Comparison of ENCODE assay signal across 1 cellular context in the genomic region with DNA sequence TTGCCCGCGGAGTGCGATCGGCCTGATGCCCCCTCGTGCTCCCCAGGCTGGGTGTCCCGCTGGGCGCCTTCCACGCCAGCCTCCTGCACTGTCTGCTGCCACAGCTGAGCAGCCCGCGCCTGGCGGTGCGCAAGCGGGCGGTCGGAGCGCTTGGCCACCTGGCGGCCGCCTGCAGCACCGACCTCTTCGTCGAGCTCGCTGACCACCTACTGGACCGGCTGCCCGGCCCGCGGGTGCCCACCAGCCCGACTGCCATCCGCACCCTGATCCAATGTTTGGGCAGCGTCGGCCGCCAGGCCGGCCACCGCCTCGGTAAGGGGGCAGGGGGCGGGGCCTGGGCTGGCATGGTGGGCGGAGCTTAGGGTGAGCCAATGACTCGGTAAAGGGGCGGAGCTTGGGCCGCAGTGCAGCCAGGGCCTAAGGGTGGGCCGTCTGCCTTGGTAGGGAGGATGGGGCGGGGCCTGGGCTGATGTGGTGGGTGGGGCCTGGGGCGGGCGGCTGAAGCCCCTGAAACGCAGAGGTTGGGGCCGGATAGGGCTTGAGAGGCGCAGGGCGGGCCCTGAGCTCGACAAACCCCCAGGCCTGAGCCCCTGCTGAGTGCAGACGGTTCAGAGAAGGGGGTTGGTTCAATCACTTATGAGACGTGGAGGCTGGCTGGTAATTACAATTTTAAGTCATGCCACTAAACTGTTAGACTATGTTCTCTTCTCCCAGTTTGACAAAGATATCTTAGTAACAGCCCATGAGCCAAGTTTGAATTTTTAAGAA.
TF ChIP-seq lines count a peak whose summit lies in the region.

No MANE protein-coding gene starts in this region.

TF ChIP-seq in HepG2, 621 proteins besides CTCF, POLR2A, EP300 and RAD21 (continued from another document and continues in another):
- TF ChIP-seq, protein P1, sequence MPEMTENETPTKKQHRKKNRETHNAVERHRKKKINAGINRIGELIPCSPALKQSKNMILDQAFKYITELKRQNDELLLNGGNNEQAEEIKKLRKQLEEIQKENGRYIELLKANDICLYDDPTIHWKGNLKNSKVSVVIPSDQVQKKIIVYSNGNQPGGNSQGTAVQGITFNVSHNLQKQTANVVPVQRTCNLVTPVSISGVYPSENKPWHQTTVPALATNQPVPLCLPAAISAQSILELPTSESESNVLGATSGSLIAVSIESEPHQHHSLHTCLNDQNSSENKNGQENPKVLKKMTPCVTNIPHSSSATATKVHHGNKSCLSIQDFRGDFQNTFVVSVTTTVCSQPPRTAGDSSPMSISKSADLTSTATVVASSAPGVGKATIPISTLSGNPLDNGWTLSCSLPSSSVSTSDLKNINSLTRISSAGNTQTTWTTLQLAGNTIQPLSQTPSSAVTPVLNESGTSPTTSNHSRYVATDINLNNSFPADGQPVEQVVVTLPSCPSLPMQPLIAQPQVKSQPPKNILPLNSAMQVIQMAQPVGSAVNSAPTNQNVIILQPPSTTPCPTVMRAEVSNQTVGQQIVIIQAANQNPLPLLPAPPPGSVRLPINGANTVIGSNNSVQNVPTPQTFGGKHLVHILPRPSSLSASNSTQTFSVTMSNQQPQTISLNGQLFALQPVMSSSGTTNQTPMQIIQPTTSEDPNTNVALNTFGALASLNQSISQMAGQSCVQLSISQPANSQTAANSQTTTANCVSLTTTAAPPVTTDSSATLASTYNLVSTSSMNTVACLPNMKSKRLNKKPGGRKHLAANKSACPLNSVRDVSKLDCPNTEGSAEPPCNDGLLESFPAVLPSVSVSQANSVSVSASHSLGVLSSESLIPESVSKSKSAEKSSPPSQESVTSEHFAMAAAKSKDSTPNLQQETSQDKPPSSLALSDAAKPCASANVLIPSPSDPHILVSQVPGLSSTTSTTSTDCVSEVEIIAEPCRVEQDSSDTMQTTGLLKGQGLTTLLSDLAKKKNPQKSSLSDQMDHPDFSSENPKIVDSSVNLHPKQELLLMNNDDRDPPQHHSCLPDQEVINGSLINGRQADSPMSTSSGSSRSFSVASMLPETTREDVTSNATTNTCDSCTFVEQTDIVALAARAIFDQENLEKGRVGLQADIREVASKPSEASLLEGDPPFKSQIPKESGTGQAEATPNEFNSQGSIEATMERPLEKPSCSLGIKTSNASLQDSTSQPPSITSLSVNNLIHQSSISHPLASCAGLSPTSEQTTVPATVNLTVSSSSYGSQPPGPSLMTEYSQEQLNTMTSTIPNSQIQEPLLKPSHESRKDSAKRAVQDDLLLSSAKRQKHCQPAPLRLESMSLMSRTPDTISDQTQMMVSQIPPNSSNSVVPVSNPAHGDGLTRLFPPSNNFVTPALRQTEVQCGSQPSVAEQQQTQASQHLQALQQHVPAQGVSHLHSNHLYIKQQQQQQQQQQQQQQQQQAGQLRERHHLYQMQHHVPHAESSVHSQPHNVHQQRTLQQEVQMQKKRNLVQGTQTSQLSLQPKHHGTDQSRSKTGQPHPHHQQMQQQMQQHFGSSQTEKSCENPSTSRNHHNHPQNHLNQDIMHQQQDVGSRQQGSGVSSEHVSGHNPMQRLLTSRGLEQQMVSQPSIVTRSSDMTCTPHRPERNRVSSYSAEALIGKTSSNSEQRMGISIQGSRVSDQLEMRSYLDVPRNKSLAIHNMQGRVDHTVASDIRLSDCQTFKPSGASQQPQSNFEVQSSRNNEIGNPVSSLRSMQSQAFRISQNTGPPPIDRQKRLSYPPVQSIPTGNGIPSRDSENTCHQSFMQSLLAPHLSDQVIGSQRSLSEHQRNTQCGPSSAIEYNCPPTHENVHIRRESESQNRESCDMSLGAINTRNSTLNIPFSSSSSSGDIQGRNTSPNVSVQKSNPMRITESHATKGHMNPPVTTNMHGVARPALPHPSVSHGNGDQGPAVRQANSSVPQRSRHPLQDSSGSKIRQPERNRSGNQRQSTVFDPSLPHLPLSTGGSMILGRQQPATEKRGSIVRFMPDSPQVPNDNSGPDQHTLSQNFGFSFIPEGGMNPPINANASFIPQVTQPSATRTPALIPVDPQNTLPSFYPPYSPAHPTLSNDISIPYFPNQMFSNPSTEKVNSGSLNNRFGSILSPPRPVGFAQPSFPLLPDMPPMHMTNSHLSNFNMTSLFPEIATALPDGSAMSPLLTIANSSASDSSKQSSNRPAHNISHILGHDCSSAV (CRISPR knock-in tag; IDR thresholded peaks at IDR 0.05; ENCODE audit: borderline replicate concordance), result no peak
- TF ChIP-seq ARNT (IDR thresholded peaks at IDR 0.05) (no peak), AHR (CRISPR knock-in tag; IDR thresholded peaks at IDR 0.05) (0 out of 2 replicates have a peak, but pooled peaks have one; percentile 32), RNF2 (conservative IDR thresholded peaks at IDR 0.05; ENCODE audit: low read depth) (peak; percentile 79), ZNF468 (CRISPR knock-in tag; IDR thresholded peaks at IDR 0.05) (no peak), ZNF335 (CRISPR knock-in tag; IDR thresholded peaks at IDR 0.05) (no peak; the same call in 1 of the 2 replicates), NFE2L1 (CRISPR knock-in tag; IDR thresholded peaks at IDR 0.05; ENCODE audit: borderline replicate concordance) (no peak; the same call in 1 of the 2 replicates), ZNF558 (CRISPR knock-in tag; IDR thresholded peaks at IDR 0.05; ENCODE audit: borderline replicate concordance) (no peak), ZNF3 (CRISPR knock-in tag; IDR thresholded peaks at IDR 0.05) (no peak), MED13 (CRISPR knock-in tag; IDR thresholded peaks at IDR 0.05) (no peak), PTBP1 (IDR thresholded peaks at IDR 0.05; ENCODE audit: low read depth, low read length, poor library complexity, severe bottlenecking) (no peak), ZNF574 (CRISPR knock-in tag; IDR thresholded peaks at IDR 0.05) (no peak), TRIM22 (IDR thresholded peaks at IDR 0.05) (no peak), U2AF1 (optimal IDR thresholded peaks at IDR 0.05; ENCODE audit: low read depth, low read length) (no peak), KLF11 (CRISPR knock-in tag; IDR thresholded peaks at IDR 0.05) (no peak), USF2 (IDR thresholded peaks at IDR 0.05; ENCODE audit: low read depth, low read length) (no peak), USF2 (CRISPR knock-in tag; IDR thresholded peaks at IDR 0.05; ENCODE audit: borderline replicate concordance) (no peak), ZFAT (CRISPR knock-in tag; conservative IDR thresholded peaks at IDR 0.05) (no peak), GATAD2A (CRISPR knock-in tag; IDR thresholded peaks at IDR 0.05) (no peak), KMT2A (CRISPR knock-in tag; IDR thresholded peaks at IDR 0.05) (0 out of 2 replicates have a peak, but pooled peaks have one; percentile 38), THYN1 (CRISPR knock-in tag; IDR thresholded peaks at IDR 0.05; ENCODE audit: borderline replicate concordance, low read depth) (no peak), KLF16 (CRISPR knock-in tag; IDR thresholded peaks at IDR 0.05) (peak in 1 of 2 experiments; percentile 50; a peak in 1 of 4 replicates), JDP2 (CRISPR knock-in tag; IDR thresholded peaks at IDR 0.05; ENCODE audit: borderline replicate concordance) (no peak), FOSL2 (CRISPR knock-in tag; IDR thresholded peaks at IDR 0.05) (peak; percentile 20; the same call in 1 of the 2 replicates), ELF1 (CRISPR knock-in tag; IDR thresholded peaks at IDR 0.05) (no peak), ZNF839 (CRISPR knock-in tag; IDR thresholded peaks at IDR 0.05; ENCODE audit: borderline replicate concordance) (peak; percentile 70; the same call in 1 of the 2 replicates), JUND (CRISPR knock-in tag; IDR thresholded peaks at IDR 0.05) (no peak), ZNF10 (CRISPR knock-in tag; IDR thresholded peaks at IDR 0.05; ENCODE audit: borderline replicate concordance, low read depth) (no peak)
- TF ChIP-seq, protein P2, sequence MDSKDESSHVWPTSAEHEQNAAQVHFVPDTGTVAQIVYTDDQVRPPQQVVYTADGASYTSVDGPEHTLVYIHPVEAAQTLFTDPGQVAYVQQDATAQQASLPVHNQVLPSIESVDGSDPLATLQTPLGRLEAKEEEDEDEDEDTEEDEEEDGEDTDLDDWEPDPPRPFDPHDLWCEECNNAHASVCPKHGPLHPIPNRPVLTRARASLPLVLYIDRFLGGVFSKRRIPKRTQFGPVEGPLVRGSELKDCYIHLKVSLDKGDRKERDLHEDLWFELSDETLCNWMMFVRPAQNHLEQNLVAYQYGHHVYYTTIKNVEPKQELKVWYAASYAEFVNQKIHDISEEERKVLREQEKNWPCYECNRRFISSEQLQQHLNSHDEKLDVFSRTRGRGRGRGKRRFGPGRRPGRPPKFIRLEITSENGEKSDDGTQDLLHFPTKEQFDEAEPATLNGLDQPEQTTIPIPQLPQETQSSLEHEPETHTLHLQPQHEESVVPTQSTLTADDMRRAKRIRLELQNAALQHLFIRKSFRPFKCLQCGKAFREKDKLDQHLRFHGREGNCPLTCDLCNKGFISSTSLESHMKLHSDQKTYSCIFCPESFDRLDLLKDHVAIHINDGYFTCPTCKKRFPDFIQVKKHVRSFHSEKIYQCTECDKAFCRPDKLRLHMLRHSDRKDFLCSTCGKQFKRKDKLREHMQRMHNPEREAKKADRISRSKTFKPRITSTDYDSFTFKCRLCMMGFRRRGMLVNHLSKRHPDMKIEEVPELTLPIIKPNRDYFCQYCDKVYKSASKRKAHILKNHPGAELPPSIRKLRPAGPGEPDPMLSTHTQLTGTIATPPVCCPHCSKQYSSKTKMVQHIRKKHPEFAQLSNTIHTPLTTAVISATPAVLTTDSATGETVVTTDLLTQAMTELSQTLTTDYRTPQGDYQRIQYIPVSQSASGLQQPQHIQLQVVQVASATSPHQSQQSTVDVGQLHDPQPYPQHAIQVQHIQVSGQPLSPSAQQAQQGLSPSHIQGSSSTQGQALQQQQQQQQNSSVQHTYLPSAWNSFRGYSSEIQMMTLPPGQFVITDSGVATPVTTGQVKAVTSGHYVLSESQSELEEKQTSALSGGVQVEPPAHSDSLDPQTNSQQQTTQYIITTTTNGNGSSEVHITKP (CRISPR knock-in tag; IDR thresholded peaks at IDR 0.05; ENCODE audit: low read depth), result no peak
- TF ChIP-seq, protein P3, sequence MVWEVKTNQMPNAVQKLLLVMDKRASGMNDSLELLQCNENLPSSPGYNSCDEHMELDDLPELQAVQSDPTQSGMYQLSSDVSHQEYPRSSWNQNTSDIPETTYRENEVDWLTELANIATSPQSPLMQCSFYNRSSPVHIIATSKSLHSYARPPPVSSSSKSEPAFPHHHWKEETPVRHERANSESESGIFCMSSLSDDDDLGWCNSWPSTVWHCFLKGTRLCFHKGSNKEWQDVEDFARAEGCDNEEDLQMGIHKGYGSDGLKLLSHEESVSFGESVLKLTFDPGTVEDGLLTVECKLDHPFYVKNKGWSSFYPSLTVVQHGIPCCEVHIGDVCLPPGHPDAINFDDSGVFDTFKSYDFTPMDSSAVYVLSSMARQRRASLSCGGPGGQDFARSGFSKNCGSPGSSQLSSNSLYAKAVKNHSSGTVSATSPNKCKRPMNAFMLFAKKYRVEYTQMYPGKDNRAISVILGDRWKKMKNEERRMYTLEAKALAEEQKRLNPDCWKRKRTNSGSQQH (CRISPR knock-in tag; IDR thresholded peaks at IDR 0.05; ENCODE audit: low read depth), result no peak
